8 cellular contexts compared by ENCODE assay signal in the genomic region with DNA sequence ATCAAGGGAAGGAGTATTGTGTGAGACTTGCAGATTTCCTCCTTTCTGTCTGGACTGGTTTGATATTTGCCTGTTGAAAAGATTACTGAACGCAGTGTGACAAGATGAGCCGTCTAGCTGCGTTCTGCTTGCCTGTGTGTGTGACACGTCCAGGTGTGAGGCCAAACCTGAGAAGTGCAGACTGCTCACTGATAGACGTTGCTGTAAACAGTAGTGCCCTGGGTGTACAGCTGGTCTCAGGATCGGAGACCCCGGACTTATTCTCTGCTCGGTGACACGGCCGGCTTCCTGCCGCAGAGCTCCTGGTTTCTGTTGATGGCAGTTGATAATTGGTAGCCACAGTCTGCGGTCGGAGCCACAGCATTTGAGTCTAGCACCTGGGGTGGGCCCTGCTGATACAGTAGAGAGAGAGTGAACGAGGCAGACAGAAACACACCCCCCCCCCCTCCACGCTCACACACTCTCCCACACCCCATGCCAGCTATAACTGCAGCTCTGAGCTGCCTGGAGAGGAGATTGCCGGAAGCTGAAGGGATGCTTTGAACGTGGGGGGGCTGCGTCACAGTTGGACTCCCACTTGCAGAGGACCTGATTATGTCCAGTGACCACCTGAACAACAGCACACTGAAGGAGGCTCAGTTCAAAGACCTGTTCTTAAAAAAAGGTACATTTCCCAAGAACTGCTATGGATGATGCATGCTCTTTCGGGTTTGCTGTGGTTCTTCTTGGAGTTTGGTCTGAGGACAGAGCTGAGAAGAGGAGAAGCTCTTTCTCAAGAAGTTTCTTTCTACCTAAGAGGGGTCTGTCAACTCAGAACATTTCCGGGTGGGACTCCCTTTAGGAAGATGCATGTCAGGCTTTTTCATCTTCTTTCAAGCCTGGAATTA.
DNase-seq lines count a peak whose midpoint lies in the region; ATAC-seq and TF ChIP-seq lines count a peak whose summit lies in the region.

No MANE protein-coding gene starts in this region.

- DNase-seq in ELF-1 (ENCODE audit: low read depth, low spot score) (peak; percentile 18), Kasumi-1 (lab: John Stamatoyannopoulos, UW) (peak; percentile 47 to 62), fibroblast of villous mesenchyme (ENCODE audit: low read depth) (no peak), skeletal muscle cell (ENCODE audit: low read depth) (no peak), NCI-H510A (lab: John Stamatoyannopoulos, UW) (no peak), middle frontal gyrus (ENCODE audit: extremely low spot score, low spot score) (no peak)
- peak; percentile 78 for DNase-seq in activated CD8-positive, alpha-beta memory T cell treated with anti-CD3 and anti-CD28 coated beads, Interleukin-2, amount 50 U/mL, for 1 hour (ENCODE audit: extremely low read depth)

- H3K4me3 ChIP-seq in fibroblast of villous mesenchyme (ENCODE audit: low read depth, low read length) (peak overlapping the region; percentile 38), skeletal muscle cell (ENCODE audit: low read depth, low read length) (peak overlapping the region; percentile 20)

- no peak for TF ChIP-seq CTCF in fibroblast of villous mesenchyme (IDR thresholded peaks at IDR 0.05; ENCODE audit: insufficient read depth, low read depth, low read length)

- ATAC-seq in GM21529 (IDR thresholded peaks at IDR 0.05; ENCODE audit: unreplicated experiment) = peak; percentile 60

Comparison
In these comparisons a context has a peak if more than half of its experiments do, and no peak if none do; other contexts are left out.
1. DNase-seq: peak in ELF-1 (single experiment), Kasumi-1 (2 of 2) and activated CD8-positive, alpha-beta memory T cell treated with anti-CD3 and anti-CD28 coated beads, Interleukin-2, amount 50 U/mL, for 1 hour (single experiment); none in fibroblast of villous mesenchyme (single experiment), skeletal muscle cell (single experiment), NCI-H510A (single experiment) and middle frontal gyrus (single experiment).